Comparison of ENCODE assay signal across 29 cellular contexts in genomic region chr13:104522235-104523072, GRCh38.
DNase-seq lines count a peak whose midpoint lies in the region; TF ChIP-seq lines count a peak whose summit lies in the region.
"Had no signal": no experiment of that assay in that cellular context is flagged by ENCODE, and none has a peak within 500 bp of the region (broad histone marks: within the 10 kb centered on the region; RNA-seq: fewer than 3 reads in every experiment).

No MANE protein-coding gene starts in this region.

- H3K4me1 Mint-ChIP-seq in endodermal cell: no peaks in the 10 kb centered on the region
- H3K4me1 Mint-ChIP-seq: B cell, IgD-negative memory B cell had no signal

- H4K20me1 ChIP-seq in PC-9 (ENCODE audit: insufficient read depth): no peaks in the 10 kb centered on the region

- H3K27ac ChIP-seq in endodermal cell (ENCODE audit: low read depth, low read length) (no peak overlapping the region), left ventricle myocardium inferior (replicated peaks) (no peak overlapping the region), trophoblast cell (ENCODE audit: low read depth, low read length) (no peak overlapping the region), PC-9 (no peak overlapping the region)
- H3K27ac ChIP-seq: C4-2B, HL-60, KMS-11, RWPE1, SK-N-MC had no signal

- no peak overlapping the region for H2BK12ac ChIP-seq in trophoblast cell (ENCODE audit: low read length)

- no peaks in the 10 kb centered on the region for H3K4me1 ChIP-seq in endodermal cell (ENCODE audit: control insufficient read depth, insufficient read depth, low read length)
- H3K4me1 ChIP-seq in left ventricle myocardium inferior: no peaks in the 10 kb centered on the region
- H3K4me1 ChIP-seq in trophoblast cell (ENCODE audit: control insufficient read depth in 1 of 2, insufficient read depth in 2 of 2, low read length in 2 of 2): no peaks in the 10 kb centered on the region
- H3K4me1 ChIP-seq in PC-9 (replicated peaks; ENCODE audit: insufficient read depth): no peaks in the 10 kb centered on the region
- H3K4me1 ChIP-seq: Caco-2 had no signal

- H2BK120ac ChIP-seq in trophoblast cell (ENCODE audit: insufficient read depth, low read length, poor library complexity): no peak overlapping the region

- H3K36me3 Mint-ChIP-seq in endodermal cell (ENCODE audit: low read depth): no peaks in the 10 kb centered on the region
- H3K36me3 Mint-ChIP-seq: CD8-positive, alpha-beta T cell; IgD-negative memory B cell had no signal

- no peak overlapping the region for H4K8ac ChIP-seq in trophoblast cell (ENCODE audit: low read depth, low read length)

- no TSS peak for BruUV-seq in PC-9 (replicated peaks; lab: Mats Ljungman, UMichigan)

- no peak overlapping the region for H3K4ac ChIP-seq in trophoblast cell (ENCODE audit: low read depth, low read length)

- peak overlapping the region; percentile 55 for H3K27ac Mint-ChIP-seq in endodermal cell
- H3K27ac Mint-ChIP-seq: B cell; CD8-positive, alpha-beta T cell; IgD-negative memory B cell had no signal

- H3K4me3 ChIP-seq in endodermal cell (ENCODE audit: low read length) (no peak overlapping the region), left ventricle myocardium inferior (no peak overlapping the region), trophoblast cell (ENCODE audit: low read depth, low read length) (peak overlapping the region; percentile 61), PC-9 (no peak overlapping the region)
- H3K4me3 ChIP-seq: GM12878, SK-N-MC had no signal

- no peaks in the 10 kb centered on the region for H3K79me1 ChIP-seq in trophoblast cell (ENCODE audit: low read length)

- H3K9me2 ChIP-seq in PC-9 (ENCODE audit: insufficient read depth): no peaks in the 10 kb centered on the region

- H2AK5ac ChIP-seq in trophoblast cell (ENCODE audit: low read length): no peak overlapping the region

- no peak overlapping the region for H4K12ac ChIP-seq in trophoblast cell (ENCODE audit: low read depth, low read length)

- H3K79me2 ChIP-seq in trophoblast cell (ENCODE audit: control insufficient read depth, insufficient read depth, low read length, poor library complexity) (no peaks in the 10 kb centered on the region), PC-9 (ENCODE audit: low read depth) (no peaks in the 10 kb centered on the region)

- no peak overlapping the region for H2AFZ ChIP-seq in trophoblast cell (ENCODE audit: insufficient read depth, low read length, poor library complexity)
- no peak overlapping the region for H2AFZ ChIP-seq in PC-9

- POLR2A ChIA-PET in PC-9 (lab: Charles Lee; ENCODE audit: unreplicated experiment): no interaction called here

- H3K9me3 Mint-ChIP-seq in endodermal cell: no peaks in the 10 kb centered on the region
- H3K9me3 Mint-ChIP-seq: CD8-positive, alpha-beta T cell had no signal

- no peak overlapping the region for H3K18ac ChIP-seq in trophoblast cell (ENCODE audit: low read length)

- no peak overlapping the region for H3K23ac ChIP-seq in trophoblast cell (ENCODE audit: low read length)

- no peak overlapping the region for H4K91ac ChIP-seq in trophoblast cell (ENCODE audit: low read depth, low read length)

- intact Hi-C loops in left ventricle myocardium inferior (cut with micrococcal nuclease) (no loop called here), PC-9 (cut with micrococcal nuclease; ENCODE audit: unreplicated experiment) (no loop called here)

- no peak overlapping the region for H3K9ac ChIP-seq in endodermal cell (ENCODE audit: extremely low read depth, low read length, poor library complexity, severe bottlenecking)
- no peak overlapping the region for H3K9ac ChIP-seq in trophoblast cell (ENCODE audit: low read length)
- H3K9ac ChIP-seq: KMS-11 had no signal

- DNase-seq in endodermal cell (no peak), left ventricle myocardium inferior (peak; percentile 26), trophoblast cell (no peak), PC-9 (no peak), occipital lobe (lab: John Stamatoyannopoulos, UW) (no peak), NCI-H526 treated with DMSO at 0.1 percent for 48 hours (lab: John Stamatoyannopoulos, UW) (no peak), NCI-H748 treated with DMSO at 0.1 percent for 48 hours (lab: John Stamatoyannopoulos, UW) (no peak)
- DNase-seq: Caco-2; CD8-positive, alpha-beta T cell; EL; GDM1; GOT3; HCEC 1CT; MM.1S; NCI-H1048; NCI-H1417; NCI-H1694; NCI-H2029 treated with DMSO at 0.1 percent for 48 hours; NCI-H446 treated with DMSO at 0.1 percent for 48 hours; NCI-H526; SIG-M5 had no signal

- peaks cover 4% of the 10 kb centered on the region; the same call in 1 of the 2 replicates for H3F3A ChIP-seq in PC-9 (ENCODE audit: insufficient read depth, low read depth)

- no peak overlapping the region for H2BK5ac ChIP-seq in trophoblast cell (ENCODE audit: low read depth, low read length, poor library complexity)

- H3K36me3 ChIP-seq in endodermal cell (ENCODE audit: control insufficient read depth, insufficient read depth, low read length): no peaks in the 10 kb centered on the region
- H3K36me3 ChIP-seq in left ventricle myocardium inferior: no peaks in the 10 kb centered on the region
- no peaks in the 10 kb centered on the region for H3K36me3 ChIP-seq in trophoblast cell (ENCODE audit: control insufficient read depth in 1 of 2, insufficient read depth in 2 of 2, low read length in 2 of 2)
- H3K36me3 ChIP-seq in PC-9 (ENCODE audit: low read depth): no peaks in the 10 kb centered on the region

- H3K4me3 Mint-ChIP-seq in endodermal cell: no peak overlapping the region
- H3K4me3 Mint-ChIP-seq: B cell; CD8-positive, alpha-beta T cell; IgD-negative memory B cell had no signal

- H3K27me3 Mint-ChIP-seq in endodermal cell (ENCODE audit: insufficient read depth): no peaks in the 10 kb centered on the region
- H3K27me3 Mint-ChIP-seq: B cell, IgD-negative memory B cell had no signal

- WGBS in endodermal cell (ENCODE audit: insufficient coverage in 1 of 2, insufficient read length in 1 of 2), 2 experiments: 89 to 94% methylated on average over 14 to 25 of the region's 25 CpGs
- no CpG with 5 or more reads among the region's 25 CpGs for WGBS in trophoblast cell (ENCODE audit: extremely low coverage, insufficient coverage, insufficient read length)

- H3K9me3 ChIP-seq in endodermal cell (ENCODE audit: control insufficient read depth, low read length) (no peaks in the 10 kb centered on the region), left ventricle myocardium inferior (replicated peaks) (peaks cover 14% of the 10 kb centered on the region), trophoblast cell (ENCODE audit: insufficient read depth, low read depth, low read length) (peaks cover 4% of the 10 kb centered on the region), PC-9 (ENCODE audit: insufficient read depth, low read depth) (no peaks in the 10 kb centered on the region; the same call in 1 of the 2 replicates)
- H3K9me3 ChIP-seq: Caco-2 had no signal

- H3K4me2 ChIP-seq in trophoblast cell (ENCODE audit: low read length) (no peak overlapping the region), PC-9 (no peak overlapping the region)
- H3K4me2 ChIP-seq: KMS-11 had no signal

- no peak overlapping the region for H3K14ac ChIP-seq in trophoblast cell (ENCODE audit: low read length)

- no peak for TF ChIP-seq CTCF in endodermal cell (conservative IDR thresholded peaks at IDR 0.05)
- TF ChIP-seq CTCF in left ventricle myocardium inferior (IDR thresholded peaks at IDR 0.05; ENCODE audit: borderline replicate concordance): no peak
- no peak for TF ChIP-seq CTCF in PC-9 (conservative IDR thresholded peaks at IDR 0.05)

- CTCF ChIA-PET in PC-9 (lab: Charles Lee): no interaction called here

- H3K27me3 ChIP-seq in endodermal cell (ENCODE audit: control insufficient read depth, insufficient read depth, low read length, poor library complexity, severe bottlenecking) (no peaks in the 10 kb centered on the region), left ventricle myocardium inferior (ENCODE audit: low read depth) (no peaks in the 10 kb centered on the region), trophoblast cell (ENCODE audit: insufficient read depth, low read length) (no peaks in the 10 kb centered on the region), PC-9 (ENCODE audit: insufficient read depth, low read depth) (no peaks in the 10 kb centered on the region)
